Comparison of ENCODE assay signal across 1 cellular context in the genomic region with DNA sequence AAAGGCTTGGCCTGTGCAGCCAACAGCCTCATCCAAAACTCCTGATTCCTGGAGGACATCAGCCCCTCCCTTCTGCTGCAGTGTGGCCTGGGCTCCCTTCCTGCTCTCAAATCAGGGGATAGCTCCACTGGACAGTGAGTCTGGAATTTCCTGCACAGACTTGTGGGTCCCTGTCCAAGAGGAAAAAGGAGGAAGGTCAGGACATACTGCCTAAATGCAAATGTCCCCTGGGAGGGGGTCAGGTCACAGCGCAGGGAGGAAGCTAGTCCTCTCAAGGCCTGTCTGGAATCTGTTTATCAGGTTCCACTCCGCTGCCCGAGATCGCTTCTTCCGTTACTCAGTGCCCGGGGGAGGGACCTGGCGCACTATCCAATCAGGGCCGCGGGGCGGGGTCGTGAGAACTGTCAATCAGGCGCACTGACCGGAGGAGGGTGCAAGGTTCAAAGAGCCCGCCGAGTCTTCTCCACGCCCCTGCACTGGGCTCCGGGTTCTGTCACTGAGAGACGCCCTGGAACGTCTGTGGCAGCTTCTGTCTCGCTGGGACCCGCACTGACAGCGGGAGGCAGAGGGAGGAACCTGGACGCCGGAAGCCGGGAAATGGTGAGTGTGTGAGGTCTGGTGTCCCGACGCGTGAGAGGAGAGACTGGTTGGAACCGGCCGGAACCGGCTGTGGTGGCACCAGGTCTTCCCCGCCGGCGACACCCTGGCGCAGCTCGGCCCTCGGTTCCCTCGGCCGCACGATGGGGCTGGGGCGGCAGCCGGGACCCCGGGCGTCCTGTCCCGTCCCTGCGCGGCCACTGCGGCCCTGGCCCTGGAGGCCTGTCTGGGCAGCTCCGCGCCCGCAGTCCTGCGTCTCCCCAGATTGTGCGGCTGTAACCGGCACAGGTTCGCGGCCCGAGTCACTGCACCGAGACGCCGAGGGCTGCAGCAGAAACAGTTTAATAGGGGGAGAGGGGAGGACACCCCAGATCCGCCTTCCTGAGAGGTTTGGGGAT.
TF ChIP-seq lines count a peak whose summit lies in the region.

A gene (plus strand): TSS at position 404 of the 995 bp plus-strand sequence. CDS start 194 bp downstream, at position 598.

TF ChIP-seq in HEK293, 187 proteins besides CTCF, POLR2A, EP300 and RAD21 (continued from another document and continues in another):
- TF ChIP-seq, protein P1, sequence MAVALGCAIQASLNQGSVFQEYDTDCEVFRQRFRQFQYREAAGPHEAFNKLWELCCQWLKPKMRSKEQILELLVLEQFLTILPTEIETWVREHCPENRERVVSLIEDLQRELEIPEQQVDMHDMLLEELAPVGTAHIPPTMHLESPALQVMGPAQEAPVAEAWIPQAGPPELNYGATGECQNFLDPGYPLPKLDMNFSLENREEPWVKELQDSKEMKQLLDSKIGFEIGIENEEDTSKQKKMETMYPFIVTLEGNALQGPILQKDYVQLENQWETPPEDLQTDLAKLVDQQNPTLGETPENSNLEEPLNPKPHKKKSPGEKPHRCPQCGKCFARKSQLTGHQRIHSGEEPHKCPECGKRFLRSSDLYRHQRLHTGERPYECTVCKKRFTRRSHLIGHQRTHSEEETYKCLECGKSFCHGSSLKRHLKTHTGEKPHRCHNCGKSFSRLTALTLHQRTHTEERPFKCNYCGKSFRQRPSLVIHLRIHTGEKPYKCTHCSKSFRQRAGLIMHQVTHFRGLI (tag by site-specific recombination; IDR thresholded peaks at IDR 0.05): no peak
- TF ChIP-seq MYNN (tag by site-specific recombination; IDR thresholded peaks at IDR 0.05; ENCODE audit: borderline replicate concordance) (no peak), ZNF248 (tag by site-specific recombination; IDR thresholded peaks at IDR 0.05) (no peak), SP7 (tag by site-specific recombination; IDR thresholded peaks at IDR 0.05) (peak; percentile 47; the same call in 1 of the 2 replicates), ZNF76 (tag by site-specific recombination; IDR thresholded peaks at IDR 0.05; ENCODE audit: borderline replicate concordance, low read depth) (no peak), ZEB2 (tag by site-specific recombination; IDR thresholded peaks at IDR 0.05) (no peak), ZNF133 (tag by site-specific recombination; IDR thresholded peaks at IDR 0.05) (no peak), ZNF114 (tag by site-specific recombination; IDR thresholded peaks at IDR 0.05) (no peak), ZNF23 (tag by site-specific recombination; IDR thresholded peaks at IDR 0.05; ENCODE audit: borderline replicate concordance) (no peak), ZNF670 (tag by site-specific recombination; IDR thresholded peaks at IDR 0.05; ENCODE audit: low read depth) (no peak), ZNF184 (tag by site-specific recombination; IDR thresholded peaks at IDR 0.05) (no peak), BCL11B (tag by site-specific recombination; IDR thresholded peaks at IDR 0.05; ENCODE audit: low read depth) (no peak), ZNF530 (tag by site-specific recombination; IDR thresholded peaks at IDR 0.05; ENCODE audit: low read depth) (no peak), MZF1 (tag by site-specific recombination; IDR thresholded peaks at IDR 0.05; ENCODE audit: borderline replicate concordance) (no peak), ZNF707 (tag by site-specific recombination; IDR thresholded peaks at IDR 0.05) (no peak), ZNF791 (tag by site-specific recombination; IDR thresholded peaks at IDR 0.05) (no peak), ZNF600 (tag by site-specific recombination; IDR thresholded peaks at IDR 0.05) (peak; percentile 86), ZNF274 (IDR thresholded peaks at IDR 0.05; ENCODE audit: low read length) (no peak), ZNF274 (tag by site-specific recombination; IDR thresholded peaks at IDR 0.05; ENCODE audit: borderline replicate concordance) (no peak), RBAK (tag by site-specific recombination; IDR thresholded peaks at IDR 0.05) (no peak), ZBTB21 (tag by site-specific recombination; IDR thresholded peaks at IDR 0.05) (no peak), ZNF341 (tag by site-specific recombination; IDR thresholded peaks at IDR 0.05; ENCODE audit: low read depth) (no peak; the same call in 1 of the 2 replicates), SALL2 (tag by site-specific recombination; IDR thresholded peaks at IDR 0.05; ENCODE audit: borderline replicate concordance) (no peak), GLIS1 (tag by site-specific recombination; IDR thresholded peaks at IDR 0.05) (peak; percentile 29; the same call in 1 of the 2 replicates), KLF9 (tag by site-specific recombination; IDR thresholded peaks at IDR 0.05; ENCODE audit: low read depth) (peak; percentile 37; the same call in 1 of the 2 replicates), ZNF585B (tag by site-specific recombination; IDR thresholded peaks at IDR 0.05) (no peak), ZSCAN16 (tag by site-specific recombination; IDR thresholded peaks at IDR 0.05) (no peak), GLIS2 (tag by site-specific recombination; IDR thresholded peaks at IDR 0.05) (peak; percentile 46; the same call in 1 of the 2 replicates), ZNF660 (tag by site-specific recombination; IDR thresholded peaks at IDR 0.05) (peak; percentile 60; the same call in 1 of the 2 replicates), ZNF24 (tag by site-specific recombination; IDR thresholded peaks at IDR 0.05) (no peak), ZNF223 (tag by site-specific recombination; IDR thresholded peaks at IDR 0.05) (no peak), ZNF366 (tag by site-specific recombination; conservative IDR thresholded peaks at IDR 0.05) (peak; percentile 60), ZNF785 (tag by site-specific recombination; IDR thresholded peaks at IDR 0.05) (no peak), ZNF214 (tag by site-specific recombination; IDR thresholded peaks at IDR 0.05; ENCODE audit: borderline replicate concordance) (no peak), ZNF416 (tag by site-specific recombination; IDR thresholded peaks at IDR 0.05) (no peak), ZNF266 (tag by site-specific recombination; IDR thresholded peaks at IDR 0.05; ENCODE audit: low read depth) (no peak), ZBTB20 (tag by site-specific recombination; IDR thresholded peaks at IDR 0.05) (peak; percentile 97), ZNF350 (tag by site-specific recombination; IDR thresholded peaks at IDR 0.05) (0 out of 2 replicates have a peak, but pooled peaks have one; percentile 10), ZNF292 (tag by site-specific recombination; IDR thresholded peaks at IDR 0.05; ENCODE audit: borderline replicate concordance, low read depth) (no peak), ZNF10 (tag by site-specific recombination; IDR thresholded peaks at IDR 0.05) (no peak), ZNF654 (tag by site-specific recombination; IDR thresholded peaks at IDR 0.05; ENCODE audit: low read depth) (no peak), ZNF548 (tag by site-specific recombination; IDR thresholded peaks at IDR 0.05) (no peak)
- TF ChIP-seq, protein P2, sequence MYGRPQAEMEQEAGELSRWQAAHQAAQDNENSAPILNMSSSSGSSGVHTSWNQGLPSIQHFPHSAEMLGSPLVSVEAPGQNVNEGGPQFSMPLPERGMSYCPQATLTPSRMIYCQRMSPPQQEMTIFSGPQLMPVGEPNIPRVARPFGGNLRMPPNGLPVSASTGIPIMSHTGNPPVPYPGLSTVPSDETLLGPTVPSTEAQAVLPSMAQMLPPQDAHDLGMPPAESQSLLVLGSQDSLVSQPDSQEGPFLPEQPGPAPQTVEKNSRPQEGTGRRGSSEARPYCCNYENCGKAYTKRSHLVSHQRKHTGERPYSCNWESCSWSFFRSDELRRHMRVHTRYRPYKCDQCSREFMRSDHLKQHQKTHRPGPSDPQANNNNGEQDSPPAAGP (tag by site-specific recombination; IDR thresholded peaks at IDR 0.05): peak; percentile 54; the same call in 1 of the 2 replicates
- TF ChIP-seq, protein P3, sequence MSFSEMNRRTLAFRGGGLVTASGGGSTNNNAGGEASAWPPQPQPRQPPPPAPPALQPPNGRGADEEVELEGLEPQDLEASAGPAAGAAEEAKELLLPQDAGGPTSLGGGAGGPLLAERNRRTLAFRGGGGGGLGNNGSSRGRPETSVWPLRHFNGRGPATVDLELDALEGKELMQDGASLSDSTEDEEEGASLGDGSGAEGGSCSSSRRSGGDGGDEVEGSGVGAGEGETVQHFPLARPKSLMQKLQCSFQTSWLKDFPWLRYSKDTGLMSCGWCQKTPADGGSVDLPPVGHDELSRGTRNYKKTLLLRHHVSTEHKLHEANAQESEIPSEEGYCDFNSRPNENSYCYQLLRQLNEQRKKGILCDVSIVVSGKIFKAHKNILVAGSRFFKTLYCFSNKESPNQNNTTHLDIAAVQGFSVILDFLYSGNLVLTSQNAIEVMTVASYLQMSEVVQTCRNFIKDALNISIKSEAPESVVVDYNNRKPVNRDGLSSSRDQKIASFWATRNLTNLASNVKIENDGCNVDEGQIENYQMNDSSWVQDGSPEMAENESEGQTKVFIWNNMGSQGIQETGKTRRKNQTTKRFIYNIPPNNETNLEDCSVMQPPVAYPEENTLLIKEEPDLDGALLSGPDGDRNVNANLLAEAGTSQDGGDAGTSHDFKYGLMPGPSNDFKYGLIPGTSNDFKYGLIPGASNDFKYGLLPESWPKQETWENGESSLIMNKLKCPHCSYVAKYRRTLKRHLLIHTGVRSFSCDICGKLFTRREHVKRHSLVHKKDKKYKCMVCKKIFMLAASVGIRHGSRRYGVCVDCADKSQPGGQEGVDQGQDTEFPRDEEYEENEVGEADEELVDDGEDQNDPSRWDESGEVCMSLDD (tag by site-specific recombination; IDR thresholded peaks at IDR 0.05): no peak
- TF ChIP-seq, protein P4, sequence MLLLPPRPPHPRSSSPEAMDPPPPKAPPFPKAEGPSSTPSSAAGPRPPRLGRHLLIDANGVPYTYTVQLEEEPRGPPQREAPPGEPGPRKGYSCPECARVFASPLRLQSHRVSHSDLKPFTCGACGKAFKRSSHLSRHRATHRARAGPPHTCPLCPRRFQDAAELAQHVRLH (tag by site-specific recombination; IDR thresholded peaks at IDR 0.05): no peak
- TF ChIP-seq, protein P5, sequence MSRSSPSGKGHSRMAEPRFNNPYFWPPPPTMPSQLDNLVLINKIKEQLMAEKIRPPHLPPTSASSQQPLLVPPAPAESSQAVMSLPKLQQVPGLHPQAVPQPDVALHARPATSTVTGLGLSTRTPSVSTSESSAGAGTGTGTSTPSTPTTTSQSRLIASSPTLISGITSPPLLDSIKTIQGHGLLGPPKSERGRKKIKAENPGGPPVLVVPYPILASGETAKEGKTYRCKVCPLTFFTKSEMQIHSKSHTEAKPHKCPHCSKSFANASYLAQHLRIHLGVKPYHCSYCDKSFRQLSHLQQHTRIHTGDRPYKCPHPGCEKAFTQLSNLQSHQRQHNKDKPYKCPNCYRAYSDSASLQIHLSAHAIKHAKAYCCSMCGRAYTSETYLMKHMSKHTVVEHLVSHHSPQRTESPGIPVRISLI (tag by site-specific recombination; IDR thresholded peaks at IDR 0.05): no peak
- TF ChIP-seq, protein P6, sequence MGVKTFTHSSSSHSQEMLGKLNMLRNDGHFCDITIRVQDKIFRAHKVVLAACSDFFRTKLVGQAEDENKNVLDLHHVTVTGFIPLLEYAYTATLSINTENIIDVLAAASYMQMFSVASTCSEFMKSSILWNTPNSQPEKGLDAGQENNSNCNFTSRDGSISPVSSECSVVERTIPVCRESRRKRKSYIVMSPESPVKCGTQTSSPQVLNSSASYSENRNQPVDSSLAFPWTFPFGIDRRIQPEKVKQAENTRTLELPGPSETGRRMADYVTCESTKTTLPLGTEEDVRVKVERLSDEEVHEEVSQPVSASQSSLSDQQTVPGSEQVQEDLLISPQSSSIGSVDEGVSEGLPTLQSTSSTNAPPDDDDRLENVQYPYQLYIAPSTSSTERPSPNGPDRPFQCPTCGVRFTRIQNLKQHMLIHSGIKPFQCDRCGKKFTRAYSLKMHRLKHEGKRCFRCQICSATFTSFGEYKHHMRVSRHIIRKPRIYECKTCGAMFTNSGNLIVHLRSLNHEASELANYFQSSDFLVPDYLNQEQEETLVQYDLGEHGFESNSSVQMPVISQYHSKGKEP (tag by site-specific recombination; IDR thresholded peaks at IDR 0.05): no peak
- TF ChIP-seq, protein P7, sequence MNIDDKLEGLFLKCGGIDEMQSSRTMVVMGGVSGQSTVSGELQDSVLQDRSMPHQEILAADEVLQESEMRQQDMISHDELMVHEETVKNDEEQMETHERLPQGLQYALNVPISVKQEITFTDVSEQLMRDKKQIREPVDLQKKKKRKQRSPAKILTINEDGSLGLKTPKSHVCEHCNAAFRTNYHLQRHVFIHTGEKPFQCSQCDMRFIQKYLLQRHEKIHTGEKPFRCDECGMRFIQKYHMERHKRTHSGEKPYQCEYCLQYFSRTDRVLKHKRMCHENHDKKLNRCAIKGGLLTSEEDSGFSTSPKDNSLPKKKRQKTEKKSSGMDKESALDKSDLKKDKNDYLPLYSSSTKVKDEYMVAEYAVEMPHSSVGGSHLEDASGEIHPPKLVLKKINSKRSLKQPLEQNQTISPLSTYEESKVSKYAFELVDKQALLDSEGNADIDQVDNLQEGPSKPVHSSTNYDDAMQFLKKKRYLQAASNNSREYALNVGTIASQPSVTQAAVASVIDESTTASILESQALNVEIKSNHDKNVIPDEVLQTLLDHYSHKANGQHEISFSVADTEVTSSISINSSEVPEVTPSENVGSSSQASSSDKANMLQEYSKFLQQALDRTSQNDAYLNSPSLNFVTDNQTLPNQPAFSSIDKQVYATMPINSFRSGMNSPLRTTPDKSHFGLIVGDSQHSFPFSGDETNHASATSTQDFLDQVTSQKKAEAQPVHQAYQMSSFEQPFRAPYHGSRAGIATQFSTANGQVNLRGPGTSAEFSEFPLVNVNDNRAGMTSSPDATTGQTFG (tag by site-specific recombination; IDR thresholded peaks at IDR 0.05; ENCODE audit: borderline replicate concordance): no peak
- TF ChIP-seq, protein P8, sequence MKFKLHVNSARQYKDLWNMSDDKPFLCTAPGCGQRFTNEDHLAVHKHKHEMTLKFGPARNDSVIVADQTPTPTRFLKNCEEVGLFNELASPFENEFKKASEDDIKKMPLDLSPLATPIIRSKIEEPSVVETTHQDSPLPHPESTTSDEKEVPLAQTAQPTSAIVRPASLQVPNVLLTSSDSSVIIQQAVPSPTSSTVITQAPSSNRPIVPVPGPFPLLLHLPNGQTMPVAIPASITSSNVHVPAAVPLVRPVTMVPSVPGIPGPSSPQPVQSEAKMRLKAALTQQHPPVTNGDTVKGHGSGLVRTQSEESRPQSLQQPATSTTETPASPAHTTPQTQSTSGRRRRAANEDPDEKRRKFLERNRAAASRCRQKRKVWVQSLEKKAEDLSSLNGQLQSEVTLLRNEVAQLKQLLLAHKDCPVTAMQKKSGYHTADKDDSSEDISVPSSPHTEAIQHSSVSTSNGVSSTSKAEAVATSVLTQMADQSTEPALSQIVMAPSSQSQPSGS (tag by site-specific recombination; IDR thresholded peaks at IDR 0.05; ENCODE audit: low read depth): no peak
- TF ChIP-seq, protein P9, sequence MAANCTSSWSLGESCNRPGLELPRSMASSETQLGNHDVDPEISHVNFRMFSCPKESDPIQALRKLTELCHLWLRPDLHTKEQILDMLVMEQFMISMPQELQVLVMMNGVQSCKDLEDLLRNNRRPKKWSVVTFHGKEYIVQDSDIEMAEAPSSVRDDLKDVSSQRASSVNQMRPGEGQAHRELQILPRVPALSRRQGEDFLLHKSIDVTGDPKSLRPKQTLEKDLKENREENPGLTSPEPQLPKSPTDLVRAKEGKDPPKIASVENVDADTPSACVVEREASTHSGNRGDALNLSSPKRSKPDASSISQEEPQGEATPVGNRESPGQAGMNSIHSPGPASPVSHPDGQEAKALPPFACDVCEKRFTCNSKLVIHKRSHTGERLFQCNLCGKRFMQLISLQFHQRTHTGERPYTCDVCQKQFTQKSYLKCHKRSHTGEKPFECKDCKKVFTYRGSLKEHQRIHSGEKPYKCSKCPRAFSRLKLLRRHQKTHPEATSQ (tag by site-specific recombination; IDR thresholded peaks at IDR 0.05): no peak
